22 cellular contexts compared by ENCODE assay signal in genomic region chr4:22778547-22779163, GRCh38.
DNase-seq lines count a peak whose midpoint lies in the region; ATAC-seq and TF ChIP-seq lines count a peak whose summit lies in the region.
"Had no signal": no experiment of that assay in that cellular context is flagged by ENCODE, and none has a peak within 500 bp of the region (broad histone marks: within the 10 kb centered on the region; RNA-seq: fewer than 3 reads in every experiment).

No MANE protein-coding gene starts in this region.

- DNase-seq in BE2C (peak; percentile 6), WTC11 (ENCODE audit: low spot score) (peak; percentile 11), osteocyte (ENCODE audit: extremely low spot score, unreplicated experiment) (peak; percentile 85), T1000 (lab: John Stamatoyannopoulos, UW) (no peak), NCI-H2171 (lab: John Stamatoyannopoulos, UW) (no peak), EL (no peak)
- DNase-seq: CD4-positive, alpha-beta T cell; GOT3; KG1; MG63; NCI-H1105 treated with DMSO at 0.1 percent for 48 hours; NCI-H146; NCI-H1930; NCI-H446 treated with DMSO at 0.1 percent for 48 hours; NCI-H526; NCI-H82; NK-92 treated with Interleukin-12 subunit alpha and Interleukin-12 subunit beta, amount 100 ng/mL, for 24 hours; PC-3; SHP77 had no signal

- no peaks in the 10 kb centered on the region for H3K27me3 ChIP-seq in BE2C
- H3K27me3 ChIP-seq: BLaER1, MG63 had no signal

- ATAC-seq in WTC11: no peak; the same call in 1 of the 2 replicates
- ATAC-seq in HG03342 (IDR thresholded peaks at IDR 0.05; ENCODE audit: unreplicated experiment): no peak
- ATAC-seq: PC-3 had no signal

- no peak overlapping the region for H3K4me3 ChIP-seq in BE2C (ENCODE audit: low read depth, low read length)
- H3K4me3 ChIP-seq: BLaER1, MG63 had no signal

- H3K36me3 Mint-ChIP-seq in WTC11 (0 out of 2 replicates have a peak, but pooled peaks cover 3% of the 10 kb centered on the region), osteocyte (ENCODE audit: unreplicated experiment) (no peaks in the 10 kb centered on the region)

- TF ChIP-seq CTCF in BE2C (IDR thresholded peaks at IDR 0.05; ENCODE audit: low read depth, low read length): no peak
- TF ChIP-seq CTCF in C4-2B (conservative IDR thresholded peaks at IDR 0.05): no peak
- no peak for TF ChIP-seq CTCF in WTC11 (IDR thresholded peaks at IDR 0.05)
- no peak for TF ChIP-seq CTCF in osteocyte (IDR thresholded peaks at IDR 0.05)

- H3K4me3 Mint-ChIP-seq in WTC11 (no peak overlapping the region), osteocyte (ENCODE audit: unreplicated experiment) (no peak overlapping the region)
- H3K4me3 Mint-ChIP-seq: CD4-positive, alpha-beta T cell had no signal

- no peaks in the 10 kb centered on the region for H3K9me3 ChIP-seq in BE2C
- H3K9me3 ChIP-seq: MG63 had no signal

- no peaks in the 10 kb centered on the region for H3K36me3 ChIP-seq in BE2C
- H3K36me3 ChIP-seq: BLaER1, MG63 had no signal

- CTCF ChIA-PET in WTC11 (lab: Charles Lee): no interaction called here

- peak overlapping the region; percentile 28; the same call in 1 of the 2 replicates for H3K27ac ChIP-seq in C4-2B
- H3K27ac ChIP-seq: BLaER1 had no signal

- H3K27me3 Mint-ChIP-seq in WTC11 (ENCODE audit: low read depth) (no peaks in the 10 kb centered on the region), osteocyte (ENCODE audit: unreplicated experiment) (no peaks in the 10 kb centered on the region)
- H3K27me3 Mint-ChIP-seq: CD4-positive, alpha-beta T cell had no signal

- no peak overlapping the region for H3K27ac Mint-ChIP-seq in WTC11
- no peak overlapping the region for H3K27ac Mint-ChIP-seq in osteocyte (ENCODE audit: unreplicated experiment)
- H3K27ac Mint-ChIP-seq: CD4-positive, alpha-beta T cell had no signal

- POLR2A ChIA-PET in WTC11 (lab: Charles Lee): no interaction called here

- H3K9me3 Mint-ChIP-seq in WTC11: peaks cover 26% of the 10 kb centered on the region
- peaks cover 14% of the 10 kb centered on the region for H3K9me3 Mint-ChIP-seq in osteocyte (ENCODE audit: unreplicated experiment)

- H3K4me1 ChIP-seq in BE2C: no peaks in the 10 kb centered on the region
- H3K4me1 ChIP-seq: BLaER1 had no signal

- H3K4me1 Mint-ChIP-seq in WTC11 (peaks cover 4% of the 10 kb centered on the region), osteocyte (ENCODE audit: unreplicated experiment) (no peaks in the 10 kb centered on the region)

TF ChIP-seq in WTC11, 78 proteins besides CTCF, POLR2A, EP300 and RAD21 (continues in another document):
- TF ChIP-seq, protein P1, sequence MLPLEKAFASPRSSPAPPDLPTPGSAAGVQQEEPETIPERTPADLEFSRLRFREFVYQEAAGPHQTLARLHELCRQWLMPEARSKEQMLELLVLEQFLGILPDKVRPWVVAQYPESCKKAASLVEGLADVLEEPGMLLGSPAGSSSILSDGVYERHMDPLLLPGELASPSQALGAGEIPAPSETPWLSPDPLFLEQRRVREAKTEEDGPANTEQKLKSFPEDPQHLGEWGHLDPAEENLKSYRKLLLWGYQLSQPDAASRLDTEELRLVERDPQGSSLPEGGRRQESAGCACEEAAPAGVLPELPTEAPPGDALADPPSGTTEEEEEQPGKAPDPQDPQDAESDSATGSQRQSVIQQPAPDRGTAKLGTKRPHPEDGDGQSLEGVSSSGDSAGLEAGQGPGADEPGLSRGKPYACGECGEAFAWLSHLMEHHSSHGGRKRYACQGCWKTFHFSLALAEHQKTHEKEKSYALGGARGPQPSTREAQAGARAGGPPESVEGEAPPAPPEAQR (CRISPR knock-in tag; IDR thresholded peaks at IDR 0.05): no peak
- TF ChIP-seq ZNF263 (CRISPR knock-in tag; IDR thresholded peaks at IDR 0.05; ENCODE audit: low read depth) (no peak), IRF2 (CRISPR knock-in tag; IDR thresholded peaks at IDR 0.05; ENCODE audit: borderline replicate concordance, low read depth) (no peak), OVOL2 (CRISPR knock-in tag; IDR thresholded peaks at IDR 0.05; ENCODE audit: borderline replicate concordance) (no peak), TCF7 (CRISPR knock-in tag; IDR thresholded peaks at IDR 0.05; ENCODE audit: low read depth) (no peak), ETV6 (CRISPR knock-in tag; IDR thresholded peaks at IDR 0.05) (no peak), AR (CRISPR knock-in tag; IDR thresholded peaks at IDR 0.05) (no peak), PRRX2 (CRISPR knock-in tag; IDR thresholded peaks at IDR 0.05) (no peak), FOXP4 (CRISPR knock-in tag; IDR thresholded peaks at IDR 0.05) (no peak), ZNF121 (CRISPR knock-in tag; IDR thresholded peaks at IDR 0.05) (no peak), MYBL2 (CRISPR knock-in tag; IDR thresholded peaks at IDR 0.05) (no peak), ZNF317 (CRISPR knock-in tag; IDR thresholded peaks at IDR 0.05; ENCODE audit: borderline replicate concordance, low read depth) (no peak), EMX1 (CRISPR knock-in tag; IDR thresholded peaks at IDR 0.05) (no peak), ZBTB43 (CRISPR knock-in tag; IDR thresholded peaks at IDR 0.05) (no peak)
- TF ChIP-seq, protein P2, sequence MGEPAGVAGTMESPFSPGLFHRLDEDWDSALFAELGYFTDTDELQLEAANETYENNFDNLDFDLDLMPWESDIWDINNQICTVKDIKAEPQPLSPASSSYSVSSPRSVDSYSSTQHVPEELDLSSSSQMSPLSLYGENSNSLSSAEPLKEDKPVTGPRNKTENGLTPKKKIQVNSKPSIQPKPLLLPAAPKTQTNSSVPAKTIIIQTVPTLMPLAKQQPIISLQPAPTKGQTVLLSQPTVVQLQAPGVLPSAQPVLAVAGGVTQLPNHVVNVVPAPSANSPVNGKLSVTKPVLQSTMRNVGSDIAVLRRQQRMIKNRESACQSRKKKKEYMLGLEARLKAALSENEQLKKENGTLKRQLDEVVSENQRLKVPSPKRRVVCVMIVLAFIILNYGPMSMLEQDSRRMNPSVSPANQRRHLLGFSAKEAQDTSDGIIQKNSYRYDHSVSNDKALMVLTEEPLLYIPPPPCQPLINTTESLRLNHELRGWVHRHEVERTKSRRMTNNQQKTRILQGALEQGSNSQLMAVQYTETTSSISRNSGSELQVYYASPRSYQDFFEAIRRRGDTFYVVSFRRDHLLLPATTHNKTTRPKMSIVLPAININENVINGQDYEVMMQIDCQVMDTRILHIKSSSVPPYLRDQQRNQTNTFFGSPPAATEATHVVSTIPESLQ (CRISPR knock-in tag; IDR thresholded peaks at IDR 0.05): no peak
- TF ChIP-seq, protein P3, sequence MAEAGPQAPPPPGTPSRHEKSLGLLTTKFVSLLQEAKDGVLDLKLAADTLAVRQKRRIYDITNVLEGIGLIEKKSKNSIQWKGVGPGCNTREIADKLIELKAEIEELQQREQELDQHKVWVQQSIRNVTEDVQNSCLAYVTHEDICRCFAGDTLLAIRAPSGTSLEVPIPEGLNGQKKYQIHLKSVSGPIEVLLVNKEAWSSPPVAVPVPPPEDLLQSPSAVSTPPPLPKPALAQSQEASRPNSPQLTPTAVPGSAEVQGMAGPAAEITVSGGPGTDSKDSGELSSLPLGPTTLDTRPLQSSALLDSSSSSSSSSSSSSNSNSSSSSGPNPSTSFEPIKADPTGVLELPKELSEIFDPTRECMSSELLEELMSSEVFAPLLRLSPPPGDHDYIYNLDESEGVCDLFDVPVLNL (CRISPR knock-in tag; IDR thresholded peaks at IDR 0.05; ENCODE audit: borderline replicate concordance, low read depth): no peak

Comparison
In these comparisons a context has a peak if more than half of its experiments do, and no peak if none do; other contexts are left out.
1. DNase-seq: peak in BE2C (single experiment), WTC11 (single experiment) and osteocyte (single experiment); none in T1000 (single experiment), NCI-H2171 (single experiment) and EL (single experiment).